Comparison of ENCODE assay signal across 1 cellular context in genomic region chr2:161159829-161160225, GRCh38.
TF ChIP-seq lines count a peak whose summit lies in the region.

No MANE protein-coding gene starts in this region.

TF ChIP-seq in GM12878, 131 proteins besides CTCF, POLR2A, EP300 and RAD21 (continued from another document):
- TF ChIP-seq, protein P1, sequence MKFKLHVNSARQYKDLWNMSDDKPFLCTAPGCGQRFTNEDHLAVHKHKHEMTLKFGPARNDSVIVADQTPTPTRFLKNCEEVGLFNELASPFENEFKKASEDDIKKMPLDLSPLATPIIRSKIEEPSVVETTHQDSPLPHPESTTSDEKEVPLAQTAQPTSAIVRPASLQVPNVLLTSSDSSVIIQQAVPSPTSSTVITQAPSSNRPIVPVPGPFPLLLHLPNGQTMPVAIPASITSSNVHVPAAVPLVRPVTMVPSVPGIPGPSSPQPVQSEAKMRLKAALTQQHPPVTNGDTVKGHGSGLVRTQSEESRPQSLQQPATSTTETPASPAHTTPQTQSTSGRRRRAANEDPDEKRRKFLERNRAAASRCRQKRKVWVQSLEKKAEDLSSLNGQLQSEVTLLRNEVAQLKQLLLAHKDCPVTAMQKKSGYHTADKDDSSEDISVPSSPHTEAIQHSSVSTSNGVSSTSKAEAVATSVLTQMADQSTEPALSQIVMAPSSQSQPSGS (IDR thresholded peaks at IDR 0.05; ENCODE audit: low read length), result 0 out of 2 replicates have a peak, but pooled peaks have one; percentile 34
- 0 out of 2 replicates have a peak, but pooled peaks have one; percentile 6 for TF ChIP-seq NBN (IDR thresholded peaks at IDR 0.05)
- TF ChIP-seq IKZF2 (IDR thresholded peaks at IDR 0.05), result 0 out of 4 replicates have a peak, but pooled peaks of 1 of the 2 experiments have one; percentile 19
- peak; percentile 90 for TF ChIP-seq ZNF384 (IDR thresholded peaks at IDR 0.05; ENCODE audit: borderline replicate concordance, low read depth, low read length)
TF ChIP-seq in GM12878: peak in this region for 6.
